22 cellular contexts compared by ENCODE assay signal in genomic region chr20:50327666-50328065, GRCh38.
"Had no signal": no experiment of that assay in that cellular context is flagged by ENCODE, and none has a peak within 500 bp of the region (broad histone marks: within the 10 kb centered on the region; RNA-seq: fewer than 3 reads in every experiment).

No MANE protein-coding gene starts in this region.

- H3K4me1 ChIP-seq: parathyroid adenoma, right atrium auricular region, sigmoid colon had no signal

- H3K27ac Mint-ChIP-seq: neural progenitor cell; progenitor cell of endocrine pancreas; stimulated activated memory B cell treated with anti-CD40 and anti-IgM and Interleukin-4, amounts not matched to agents 10 μg/mL and 1 μg/mL and 100 μg/mL, for 72 hours; stimulated activated naive CD8-positive, alpha-beta T cell treated with anti-CD3 and anti-CD28 coated beads, Interleukin-15, Interleukin-2, amounts not matched to agents 100 ng/mL and 50 ng/mL, for 24 hours had no signal

- H3K9me3 ChIP-seq: esophagus muscularis mucosa, lower lobe of right lung, right atrium auricular region, sigmoid colon, suprapubic skin, transverse colon had no signal

- H3K4me3 Mint-ChIP-seq: naive thymus-derived CD8-positive, alpha-beta T cell; neural progenitor cell; stimulated activated memory B cell treated with anti-CD40 and anti-IgM and Interleukin-4, amounts not matched to agents 10 μg/mL and 1 μg/mL and 100 μg/mL, for 72 hours; stimulated activated naive CD8-positive, alpha-beta T cell treated with anti-CD3 and anti-CD28 coated beads, Interleukin-15, Interleukin-2, amounts not matched to agents 100 ng/mL and 50 ng/mL, for 24 hours had no signal

- H3K4me3 ChIP-seq: coronary artery, esophagus muscularis mucosa, lower lobe of right lung, neural progenitor cell, right atrium auricular region, sigmoid colon, spleen, suprapubic skin, transverse colon had no signal

- H3K36me3 Mint-ChIP-seq: naive thymus-derived CD8-positive, alpha-beta T cell; neural progenitor cell had no signal

- H3K4me1 Mint-ChIP-seq: stimulated activated memory B cell treated with anti-CD40 and anti-IgM and Interleukin-4, amounts not matched to agents 10 μg/mL and 1 μg/mL and 100 μg/mL, for 72 hours had no signal

- H3K9me3 Mint-ChIP-seq: neural progenitor cell had no signal

- ATAC-seq: left ventricle myocardium superior; lower lobe of right lung; naive thymus-derived CD8-positive, alpha-beta T cell; stimulated activated memory B cell treated with anti-CD40 and anti-IgM and Interleukin-4, amounts not matched to agents 10 μg/mL and 1 μg/mL and 100 μg/mL, for 72 hours had no signal

- H3K36me3 ChIP-seq: esophagus muscularis mucosa, lower lobe of right lung, neural progenitor cell, right atrium auricular region, sigmoid colon, spleen, suprapubic skin, transverse colon had no signal

- H3K27me3 ChIP-seq: esophagus muscularis mucosa, neural progenitor cell, right atrium auricular region, sigmoid colon, suprapubic skin, transverse colon had no signal

- H3K4me2 ChIP-seq: neural progenitor cell had no signal

- DNase-seq: dermis blood vessel endothelial cell; effector memory CD4-positive, alpha-beta T cell; foreskin melanocyte; glutamatergic neuron; left ventricle myocardium superior; lower lobe of right lung; stimulated activated CD4-positive, alpha-beta T cell treated with anti-CD3 and anti-CD28 coated beads, Interleukin-4, amount 100 ng/mL, for 4 hours; transverse colon had no signal

- H3K27ac ChIP-seq: coronary artery, esophagus muscularis mucosa, lower lobe of right lung, neural progenitor cell, parathyroid adenoma, right atrium auricular region, sigmoid colon, spleen, suprapubic skin, transverse colon had no signal

- FAIRE-seq: endothelial cell of umbilical vein, keratinocyte had no signal
